20 cellular contexts compared by ENCODE assay signal in genomic region chr16:84281077-84281476, GRCh38. TPM values are rescaled to one million over a fixed set of nuclear protein-coding genes. Genes with fewer than 3 reads are reported as not detected.
DNase-seq lines count a peak whose midpoint lies in the region; ATAC-seq, FAIRE-seq and TF ChIP-seq lines count a peak whose summit lies in the region.
"Had no signal": no experiment of that assay in that cellular context is flagged by ENCODE, and none has a peak within 500 bp of the region (broad histone marks: within the 10 kb centered on the region; RNA-seq: fewer than 3 reads in every experiment).

No MANE protein-coding gene starts in this region.

- H3K27ac ChIP-seq in esophagus squamous epithelium, result no peak overlapping the region
- H3K27ac ChIP-seq: BLaER1 treated with 17β-estradiol and CSF1 and Interleukin-3, amounts not matched to agents 10 nM and 100 nM; heart right ventricle; lower lobe of right lung; SK-N-MC; suprapubic skin had no signal

- TF ChIP-seq POLR2A in esophagus squamous epithelium (IDR thresholded peaks at IDR 0.05), result no peak

- FAIRE-seq in RCC 7860 (lab: Jason Lieb, UNC), result no peak

- H3K36me3 ChIP-seq in esophagus squamous epithelium, result no peaks in the 10 kb centered on the region
- H3K36me3 ChIP-seq: BLaER1 treated with 17β-estradiol and CSF1 and Interleukin-3, amounts not matched to agents 10 nM and 100 nM; heart right ventricle; lower lobe of right lung; suprapubic skin had no signal

- H3K9me3 ChIP-seq in esophagus squamous epithelium, result no peaks in the 10 kb centered on the region
- H3K9me3 ChIP-seq: BLaER1 treated with 17β-estradiol and CSF1 and Interleukin-3, amounts not matched to agents 10 nM and 100 nM; heart right ventricle; lower lobe of right lung; suprapubic skin had no signal

- H3K27me3 ChIP-seq in esophagus squamous epithelium, result no peaks in the 10 kb centered on the region
- H3K27me3 ChIP-seq: BLaER1 treated with 17β-estradiol and CSF1 and Interleukin-3, amounts not matched to agents 10 nM and 100 nM; heart right ventricle; suprapubic skin had no signal

- peaks cover 3 to 28% (median 17%) of the 10 kb centered on the region in 3 donors for H3K4me1 ChIP-seq in esophagus squamous epithelium

- DNase-seq in AG08395 (ENCODE audit: low spot score), result peak; percentile 27
- DNase-seq in GM20000 (ENCODE audit: low spot score), result peak; percentile 24
- peak; percentile 49 for DNase-seq in SK-MEL-5 (ENCODE audit: low read depth, low spot score)
- DNase-seq in fibroblast of the aortic adventitia (ENCODE audit: low read depth), result peak; percentile 22
- DNase-seq in RCC 7860 (ENCODE audit: low spot score), result no peak
- no peak for DNase-seq in esophagus squamous epithelium (lab: John Stamatoyannopoulos, UW)
- DNase-seq: activated T-cell treated with anti-CD3 and anti-CD28 coated beads, Interleukin-2, amount 50 U/mL, for 24 hours; effector memory CD8-positive, alpha-beta T cell; heart right ventricle; lower lobe of right lung; NCI-H1105 treated with DMSO at 0.1 percent for 48 hours; NCI-H526 treated with DMSO at 0.1 percent for 48 hours had no signal

- TF ChIP-seq CTCF in GM20000 (IDR thresholded peaks at IDR 0.05; ENCODE audit: extremely low read depth, missing control alignments), result no peak
- no peak for TF ChIP-seq CTCF in fibroblast of the aortic adventitia (IDR thresholded peaks at IDR 0.05; ENCODE audit: insufficient read depth, low read length)
- no peak for TF ChIP-seq CTCF in esophagus squamous epithelium (IDR thresholded peaks at IDR 0.05)

- H3K4me3 ChIP-seq in fibroblast of the aortic adventitia (ENCODE audit: low read depth, low read length) (no peak overlapping the region), esophagus squamous epithelium (no peak overlapping the region)
- H3K4me3 ChIP-seq: BLaER1 treated with 17β-estradiol and CSF1 and Interleukin-3, amounts not matched to agents 10 nM and 100 nM; heart right ventricle; lower lobe of right lung; SK-N-MC; suprapubic skin had no signal

- WGBS in esophagus squamous epithelium, 2 donors, result 83 to 89% methylated on average over 1 to 3 of the region's 3 CpGs

- in situ Hi-C loops in SK-MEL-5 (cut with HindIII; ENCODE audit: low pct_unique_long_range_greater_than_20kb, low sequenced_read_pairs), result no loop called here

- intact Hi-C loops in esophagus squamous epithelium (cut with DNase I), result no loop called here

- ATAC-seq in HG02642 (IDR thresholded peaks at IDR 0.05; ENCODE audit: poor library complexity, unreplicated experiment) (no peak), GM19324 (IDR thresholded peaks at IDR 0.05; ENCODE audit: low FRiP score, unreplicated experiment) (no peak)
- ATAC-seq: activated CD4-positive, CD25-positive, alpha-beta regulatory T cell treated with anti-CD3 and anti-CD28 coated beads, Interleukin-2, amount 50 U/mL, for 24 hours; effector memory CD8-positive, alpha-beta T cell; heart right ventricle; lower lobe of right lung had no signal

RNA-seq across cellular contexts. Expression of gene WFDC1, which starts 13.6 kb away (rescaled TPM):
- 714 and 808 TPM in 2 replicates for total RNA-seq in SK-MEL-5 (2014; rRNA removed; shearing (Covaris generic))
- polyA plus RNA-seq in SK-MEL-5 (2015; cell fraction: cytosol; rRNA removed), result 595 and 741 TPM in 2 replicates
- 130 and 139 TPM in 2 replicates for polyA plus RNA-seq in SK-MEL-5 (2015; cell fraction: nucleus; rRNA removed)
- total RNA-seq in fibroblast of the aortic adventitia (ENCODE audit: low replicate concordance) (under 0.01 TPM in 1 of 2 replicates, not detected in the other), esophagus squamous epithelium (1 to 10 TPM; 2.3 to 7.6 (median 5.0) TPM)

RNA-seq across cellular contexts. Expression of gene KCNG4, which starts 41.3 kb away (rescaled TPM):
- 3.3 and 3.5 TPM in 2 replicates for total RNA-seq in SK-MEL-5 (2014; rRNA removed; shearing (Covaris generic))
- polyA plus RNA-seq in SK-MEL-5 (2015; cell fraction: cytosol; rRNA removed), result 2.5 and 2.8 TPM in 2 replicates
- 2.4 and 3.4 TPM in 2 replicates for polyA plus RNA-seq in SK-MEL-5 (2015; cell fraction: nucleus; rRNA removed)
- total RNA-seq in fibroblast of the aortic adventitia (ENCODE audit: low replicate concordance), result not detected in 2 replicates
- total RNA-seq in esophagus squamous epithelium, result not detected
- total RNA-seq: heart right ventricle, lower lobe of right lung, skeletal muscle tissue, suprapubic skin had no signal
- polyA plus RNA-seq: adipose tissue, heart right ventricle had no signal

Comparison
In these comparisons a context has a peak if more than half of its experiments do, and no peak if none do; other contexts are left out.
1. DNase-seq: peak in AG08395 (single experiment), GM20000 (single experiment), SK-MEL-5 (single experiment) and fibroblast of the aortic adventitia (single experiment); none in RCC 7860 (single experiment) and esophagus squamous epithelium (single experiment).
2. RNA of gene WFDC1, which starts 13.6 kb away (total RNA-seq): 714 to 808 TPM in SK-MEL-5; 2.3 to 7.6 TPM in esophagus squamous epithelium and under 0.01 TPM in fibroblast of the aortic adventitia; every median in the first group is over 10 times any median in the second.